23 cellular contexts compared by ENCODE assay signal in genomic region chrX:10519278-10519677, GRCh38.
DNase-seq lines count a peak whose midpoint lies in the region; ATAC-seq, FAIRE-seq and TF ChIP-seq lines count a peak whose summit lies in the region.
"Had no signal": no experiment of that assay in that cellular context is flagged by ENCODE, and none has a peak within 500 bp of the region (broad histone marks: within the 10 kb centered on the region; RNA-seq: fewer than 3 reads in every experiment).

No MANE protein-coding gene starts in this region.

- no peak for ATAC-seq in HepG2
- peak; percentile 87 for ATAC-seq in left lobe of liver
- no peak for ATAC-seq in HG03135 (IDR thresholded peaks at IDR 0.05; ENCODE audit: unreplicated experiment)
- no peak for ATAC-seq in lower lobe of right lung
- ATAC-seq: Right ventricle myocardium inferior had no signal

- FAIRE-seq in HepG2 (lab: Jason Lieb, UNC), result no peak
- FAIRE-seq: GM12891 had no signal

- peak; percentile 6 to 38 for TF ChIP-seq RAD21 in liver (IDR thresholded peaks at IDR 0.05)
- TF ChIP-seq RAD21 in HepG2 (CRISPR knock-in tag; IDR thresholded peaks at IDR 0.05), result no peak

- H3K36me3 Mint-ChIP-seq in chondrocyte (ENCODE audit: low read depth), result no peaks in the 10 kb centered on the region
- H3K36me3 Mint-ChIP-seq in activated naive CD8-positive, alpha-beta T cell treated with anti-CD3 and anti-CD28 coated beads for 36 hours, result no peaks in the 10 kb centered on the region
- H3K36me3 Mint-ChIP-seq: CD8-positive, alpha-beta memory T cell had no signal

- H3K9ac ChIP-seq in liver (ENCODE audit: low read depth in 1 of 2, low read length in 2 of 2) (no peak overlapping the region), HepG2 (ENCODE audit: insufficient read depth, low read depth, low read length) (no peak overlapping the region)

- peak overlapping the region; percentile 19 for H3K27ac Mint-ChIP-seq in chondrocyte (ENCODE audit: unreplicated experiment)
- H3K27ac Mint-ChIP-seq in activated naive CD8-positive, alpha-beta T cell treated with anti-CD3 and anti-CD28 coated beads for 36 hours, result no peak overlapping the region
- H3K27ac Mint-ChIP-seq: CD8-positive, alpha-beta memory T cell had no signal

- H3K4me1 ChIP-seq in liver (ENCODE audit: control insufficient read depth in 4 of 4, insufficient read depth in 4 of 4, low read length in 3 of 4) (peaks cover 0 to 11% (median 3%) of the 10 kb centered on the region in 4 donors), HepG2 (ENCODE audit: insufficient read depth, low read length) (peaks cover 11% of the 10 kb centered on the region; the same call in 1 of the 2 replicates), lower lobe of right lung (no peaks in the 10 kb centered on the region)
- H3K4me1 ChIP-seq: SJSA1 had no signal

- H3K4me3 ChIP-seq in liver (ENCODE audit: low read depth in 1 of 3, low read length in 3 of 3) (no peak overlapping the region), HepG2 (replicated peaks in 1 of 3; ENCODE audit: insufficient read depth in 1 of 3, low read depth in 2 of 3, low read length in 3 of 3) (no peak overlapping the region), lower lobe of right lung (no peak overlapping the region)
- H3K4me3 ChIP-seq: SJSA1 had no signal

- no peaks in the 10 kb centered on the region for H3K79me2 ChIP-seq in HepG2 (ENCODE audit: insufficient read depth, low read length)

- TF ChIP-seq CTCF in liver (IDR thresholded peaks at IDR 0.05; ENCODE audit: low read depth, low read length, missing input control) (no peak), HepG2 (CRISPR knock-in tag; IDR thresholded peaks at IDR 0.05) (no peak), chondrocyte (IDR thresholded peaks at IDR 0.05) (no peak), lower lobe of right lung (IDR thresholded peaks at IDR 0.05) (no peak)

- H3K27ac ChIP-seq in liver (ENCODE audit: low read depth in 1 of 2, low read length in 2 of 2) (no peak overlapping the region), HepG2 (ENCODE audit: extremely low read length, insufficient read depth, low read length) (no peak overlapping the region), lower lobe of right lung (no peak overlapping the region)
- H3K27ac ChIP-seq: C4-2B, SJSA1 had no signal

- H4K20me1 ChIP-seq in HepG2 (ENCODE audit: insufficient read depth, low read length), result no peaks in the 10 kb centered on the region

- TF ChIP-seq EP300 in HepG2 (IDR thresholded peaks at IDR 0.05; ENCODE audit: low read depth in 2 of 2, low read length in 2 of 2) (no peak), HepG2 (CRISPR knock-in tag; IDR thresholded peaks at IDR 0.05; ENCODE audit: borderline replicate concordance) (no peak)

- intact Hi-C loops in HepG2 (cut with micrococcal nuclease; ENCODE audit: unreplicated experiment), result no loop called here
- intact Hi-C loops in lower lobe of right lung (cut with DNase I), result no loop called here

- H3K27me3 Mint-ChIP-seq in chondrocyte (ENCODE audit: low read depth), result no peaks in the 10 kb centered on the region
- H3K27me3 Mint-ChIP-seq in activated naive CD8-positive, alpha-beta T cell treated with anti-CD3 and anti-CD28 coated beads for 36 hours, result peaks cover 3% of the 10 kb centered on the region

- in situ Hi-C loops in HepG2 (cut with HindIII; ENCODE audit: extremely low pct_ligation_motif_present, low pct_unique_long_range_greater_than_20kb), result no loop called here

- H3K9me3 Mint-ChIP-seq in chondrocyte (ENCODE audit: low read depth), result peaks cover 7% of the 10 kb centered on the region
- no peaks in the 10 kb centered on the region for H3K9me3 Mint-ChIP-seq in activated naive CD8-positive, alpha-beta T cell treated with anti-CD3 and anti-CD28 coated beads for 36 hours

- H3K36me3 ChIP-seq in liver (ENCODE audit: control insufficient read depth in 4 of 4, insufficient read depth in 3 of 4, low read depth in 1 of 4, low read length in 3 of 4) (no peaks in the 10 kb centered on the region), HepG2 (replicated peaks in 1 of 2; ENCODE audit: control insufficient read depth in 1 of 2, insufficient read depth in 2 of 2, low read length in 2 of 2) (no peaks in the 10 kb centered on the region), lower lobe of right lung (no peaks in the 10 kb centered on the region)
- H3K36me3 ChIP-seq: SJSA1 had no signal

- POLR2A ChIA-PET in HepG2 (lab: Yijun Ruan, JAX), result no interaction called here

- CTCF ChIA-PET in HepG2 (lab: Yijun Ruan, JAX; ENCODE audit: low intra/inter-chr PET ratio, low total read pairs), result no interaction called here

- no TSS peak for BruUV-seq in HepG2 (replicated peaks; lab: Mats Ljungman, UMichigan)

- no peaks in the 10 kb centered on the region for H3K9me3 ChIP-seq in liver (ENCODE audit: control insufficient read depth in 4 of 4, low read length in 3 of 4)
- H3K9me3 ChIP-seq in HepG2 (ENCODE audit: low read length), result no peaks in the 10 kb centered on the region
- no peaks in the 10 kb centered on the region for H3K9me3 ChIP-seq in lower lobe of right lung
- H3K9me3 ChIP-seq: SJSA1 had no signal

- DNase-seq in HepG2 (ENCODE audit: low spot score) (no peak), chondrocyte (ENCODE audit: low spot score) (no peak), left lobe of liver (ENCODE audit: low spot score) (no peak), NCI-H187 treated with DMSO at 0.1 percent for 48 hours (lab: John Stamatoyannopoulos, UW) (no peak), lower lobe of right lung (no peak)
- DNase-seq in activated naive CD8-positive, alpha-beta T cell treated with anti-CD3 and anti-CD28 coated beads for 36 hours, result no peak
- DNase-seq: 8988T; Calu3; CD8-positive, alpha-beta memory T cell; DMS153; GOT3; HCEC 1CT; KBM-7; NCI-H1694 treated with DMSO at 0.1 percent for 48 hours; NCI-H446; NCI-H526 treated with DMSO at 0.1 percent for 48 hours; OCI-M1 had no signal

- no peak overlapping the region for H3K4me2 ChIP-seq in HepG2 (ENCODE audit: low read depth, low read length)

- no peak for TF ChIP-seq POLR2A in HepG2 (IDR thresholded peaks at IDR 0.05; ENCODE audit: insufficient read depth in 1 of 2, low read depth in 2 of 2, low read length in 2 of 2)

- H3K4me3 Mint-ChIP-seq in chondrocyte (ENCODE audit: unreplicated experiment), result no peak overlapping the region
- no peak overlapping the region for H3K4me3 Mint-ChIP-seq in activated naive CD8-positive, alpha-beta T cell treated with anti-CD3 and anti-CD28 coated beads for 36 hours
- H3K4me3 Mint-ChIP-seq: CD8-positive, alpha-beta memory T cell had no signal

- peaks cover 12% of the 10 kb centered on the region for H3K4me1 Mint-ChIP-seq in chondrocyte (ENCODE audit: low read depth)
- H3K4me1 Mint-ChIP-seq in activated naive CD8-positive, alpha-beta T cell treated with anti-CD3 and anti-CD28 coated beads for 36 hours, result no peaks in the 10 kb centered on the region
- H3K4me1 Mint-ChIP-seq: CD8-positive, alpha-beta memory T cell had no signal

- no peaks in the 10 kb centered on the region for H3K27me3 ChIP-seq in liver (ENCODE audit: control insufficient read depth in 4 of 4, insufficient read depth in 4 of 4, low read length in 3 of 4)
- no peaks in the 10 kb centered on the region for H3K27me3 ChIP-seq in HepG2 (ENCODE audit: control insufficient read depth in 1 of 2, insufficient read depth in 2 of 2, low read length in 2 of 2)
- H3K27me3 ChIP-seq in lower lobe of right lung (ENCODE audit: low read depth), result no peaks in the 10 kb centered on the region
- H3K27me3 ChIP-seq: SJSA1 had no signal

- no peak overlapping the region for H2AFZ ChIP-seq in HepG2 (ENCODE audit: low read length)

TF ChIP-seq in liver, 16 proteins besides CTCF, POLR2A, EP300 and RAD21 (continues in another document):
- peak; percentile 50 to 52 for TF ChIP-seq RXRA (IDR thresholded peaks at IDR 0.05)
- TF ChIP-seq YY1 (IDR thresholded peaks at IDR 0.05), result no peak
- no peak for TF ChIP-seq GABPA (IDR thresholded peaks at IDR 0.05 in 1 of 2, conservative IDR thresholded peaks at IDR 0.05 in 1 of 2)
- TF ChIP-seq NR2F2 (IDR thresholded peaks at IDR 0.05), result peak; percentile 40
- TF ChIP-seq HNF4G (IDR thresholded peaks at IDR 0.05), result peak; percentile 46

TF ChIP-seq in HepG2, 621 proteins besides CTCF, POLR2A, EP300 and RAD21:
- TF ChIP-seq SP2 (CRISPR knock-in tag; IDR thresholded peaks at IDR 0.05) (no peak), ZSCAN12 (CRISPR knock-in tag; IDR thresholded peaks at IDR 0.05) (no peak), MEF2D (CRISPR knock-in tag; IDR thresholded peaks at IDR 0.05) (no peak), IRF9 (CRISPR knock-in tag; IDR thresholded peaks at IDR 0.05; ENCODE audit: borderline replicate concordance) (no peak), FOXM1 (CRISPR knock-in tag; IDR thresholded peaks at IDR 0.05) (no peak), ZNF644 (CRISPR knock-in tag; IDR thresholded peaks at IDR 0.05; ENCODE audit: low read depth) (no peak)
